11 cellular contexts compared by ENCODE assay signal in genomic region chr20:2036357-2036756, GRCh38. TPM values are rescaled to one million over a fixed set of nuclear protein-coding genes. Genes with fewer than 3 reads are reported as not detected.
"Had no signal": no experiment of that assay in that cellular context is flagged by ENCODE, and none has a peak within 500 bp of the region (broad histone marks: within the 10 kb centered on the region; RNA-seq: fewer than 3 reads in every experiment).

No MANE protein-coding gene starts in this region.

RNA-seq across cellular contexts. Expression of gene PDYN, which starts 42.5 kb away (rescaled TPM):
- total RNA-seq: OCI-LY7, PC-3, PC-9, Peyer's patch, Right ventricle myocardium inferior, Right ventricle myocardium superior, RPMI7951, SJCRH30, SK-MEL-5, T-cell had no signal
- polyA plus RNA-seq: SK-N-SH had no signal
